Comparison of ENCODE assay signal across 15 cellular contexts in the genomic region with DNA sequence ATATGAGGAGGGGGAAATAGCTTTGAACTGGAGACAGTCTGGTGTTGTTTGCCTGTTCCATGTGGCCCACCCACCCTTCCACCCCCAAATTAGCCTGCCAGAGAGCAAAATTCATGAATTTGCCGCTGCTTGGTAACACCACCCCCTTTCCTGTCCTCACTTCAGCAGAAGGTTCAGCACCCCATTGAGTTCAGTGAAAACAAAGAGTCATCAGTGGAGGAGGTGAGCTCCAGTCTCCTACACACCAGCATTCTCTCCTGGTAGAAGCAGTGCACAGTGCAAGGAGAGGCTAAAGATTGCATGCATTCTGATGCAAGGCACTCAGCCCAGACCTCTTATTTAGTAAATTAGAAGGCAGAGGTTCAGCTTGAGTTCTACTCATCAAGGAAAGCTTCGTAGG.
DNase-seq lines count a peak whose midpoint lies in the region; ATAC-seq, FAIRE-seq and TF ChIP-seq lines count a peak whose summit lies in the region.
"Had no signal": no experiment of that assay in that cellular context is flagged by ENCODE, and none has a peak within 500 bp of the region (broad histone marks: within the 10 kb centered on the region; RNA-seq: fewer than 3 reads in every experiment).

No MANE protein-coding gene starts in this region.

- FAIRE-seq in H54 (lab: Jason Lieb, UNC) = peak; percentile 6
- FAIRE-seq: GM12878, HTR-8/SVneo, RCC 7860 had no signal

- TF ChIP-seq CTCF in fibroblast of villous mesenchyme (IDR thresholded peaks at IDR 0.05; ENCODE audit: insufficient read depth, low read depth, low read length) = no peak

- H3K9ac ChIP-seq in adipocyte (ENCODE audit: low read length) = no peak overlapping the region

- ATAC-seq in HG03469 (IDR thresholded peaks at IDR 0.05; ENCODE audit: unreplicated experiment) = no peak
- no peak for ATAC-seq in GM19328 (IDR thresholded peaks at IDR 0.05; ENCODE audit: unreplicated experiment)
- ATAC-seq: GM12878 had no signal

- H3K4me1 ChIP-seq in adipocyte (ENCODE audit: control insufficient read depth, insufficient read depth, low read length) = no peaks in the 10 kb centered on the region

- H3K4me3 ChIP-seq in adipocyte (ENCODE audit: low read length) (no peak overlapping the region), fibroblast of villous mesenchyme (ENCODE audit: low read depth, low read length) (no peak overlapping the region)
- H3K4me3 ChIP-seq: GM12878 had no signal

- DNase-seq in H54 (ENCODE audit: insufficient read length, low spot score) = no peak
- peak; percentile 28 for DNase-seq in adipocyte (ENCODE audit: low read depth)
- DNase-seq in fibroblast of villous mesenchyme (ENCODE audit: low read depth) = peak; percentile 21
- peak; percentile 30 for DNase-seq in non-pigmented ciliary epithelial cell (ENCODE audit: low read depth)
- no peak for DNase-seq in NCI-H69 (lab: John Stamatoyannopoulos, UW)
- no peak for DNase-seq in stimulated activated naive CD4-positive, alpha-beta T cell treated with Interleukin-2 at 50 U/mL for 16 hours (lab: John Stamatoyannopoulos, UW)
- DNase-seq: Calu3; CD4-positive, alpha-beta T cell; NCI-H446 treated with DMSO at 0.1 percent for 48 hours; SHP77 had no signal

- no peaks in the 10 kb centered on the region for H3K27me3 ChIP-seq in adipocyte (replicated peaks; ENCODE audit: control insufficient read depth, insufficient read depth, low read length)

- TF ChIP-seq POLR2A in H54 (IDR thresholded peaks at IDR 0.05; ENCODE audit: low read depth, low read length) = no peak

- no peaks in the 10 kb centered on the region for H3K9me3 ChIP-seq in adipocyte (ENCODE audit: control insufficient read depth, low read length)

- H3K36me3 ChIP-seq in adipocyte (ENCODE audit: control insufficient read depth, insufficient read depth, low read length, severe bottlenecking) = no peaks in the 10 kb centered on the region

Comparison
In these comparisons a context has a peak if more than half of its experiments do, and no peak if none do; other contexts are left out.
1. DNase-seq: peak in adipocyte (single experiment), fibroblast of villous mesenchyme (single experiment) and non-pigmented ciliary epithelial cell (single experiment); none in H54 (single experiment), NCI-H69 (single experiment) and stimulated activated naive CD4-positive, alpha-beta T cell treated with Interleukin-2 at 50 U/mL for 16 hours (single experiment).